In the genomic region with DNA sequence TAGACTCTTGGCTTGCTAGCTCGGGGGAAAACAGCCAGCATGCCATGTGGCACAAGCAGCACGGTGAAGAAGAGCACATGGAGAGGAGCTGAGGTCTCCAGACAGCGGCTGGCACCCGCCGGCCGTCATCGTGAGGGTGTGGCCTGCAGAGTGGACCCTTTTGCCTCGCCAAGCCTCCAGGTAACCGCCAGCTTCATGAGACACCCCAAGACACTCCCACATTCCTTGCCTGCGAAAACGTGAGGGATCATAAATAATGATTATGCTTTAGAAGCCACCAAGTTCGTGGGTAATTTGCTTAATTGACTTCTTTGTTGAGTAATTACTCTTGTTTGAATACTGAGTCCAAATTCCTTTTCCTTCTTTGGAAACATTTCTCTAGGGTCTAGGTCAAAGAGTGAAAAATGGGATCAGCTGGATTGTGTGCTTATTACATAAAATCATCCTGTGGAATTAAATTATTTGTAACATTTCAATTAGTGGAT, we compare ENCODE assay signal across 24 cellular contexts.
"Had no signal": no experiment of that assay in that cellular context is flagged by ENCODE, and none has a peak within 500 bp of the region (broad histone marks: within the 10 kb centered on the region; RNA-seq: fewer than 3 reads in every experiment).

No MANE protein-coding gene starts in this region.

- H3K36me3 ChIP-seq: cardiac muscle cell, left ventricle myocardium inferior, right atrium auricular region, suprapubic skin, tibial nerve had no signal

- ATAC-seq: activated T-cell treated with anti-CD3 and anti-CD28 coated beads, Interleukin-2, amount 50 U/mL, for 72 hours; natural killer cell; psoas muscle; stimulated activated effector memory CD8-positive, alpha-beta T cell treated with anti-CD3 and anti-CD28 coated beads, Interleukin-12 subunit alpha, Interleukin-12 subunit beta, amount 100 ng/mL, for 72 hours; stimulated activated naive CD8-positive, alpha-beta T cell treated with anti-CD3 and anti-CD28 coated beads, Interleukin-15, amount 100 ng/mL, for 72 hours had no signal

- DNase-seq: activated CD4-positive, alpha-beta T cell treated with anti-CD3 and anti-CD28 coated beads for 4 hours; activated CD4-positive, alpha-beta T cell treated with anti-CD3 and anti-CD28 coated beads, Interleukin-2, amount 50 U/mL, for 48 hours; activated CD4-positive, CD25-positive, alpha-beta regulatory T cell; activated effector memory CD4-positive, alpha-beta T cell treated with Interleukin-2 at 50 U/mL for 16 hours; activated naive CD4-positive, alpha-beta T cell treated with anti-CD3 and anti-CD28 coated beads for 36 hours; activated naive CD8-positive, alpha-beta T cell treated with anti-CD3 and anti-CD28 coated beads, Interleukin-2, amount 10 ng/mL, durations not matched to agents 7 days and 5 days; activated T-cell treated with anti-CD3 and anti-CD28 coated beads, Interleukin-2, amount 50 U/mL, for 72 hours; amygdala; effector CD4-positive, alpha-beta T cell; erythroblast; kidney glomerular epithelial cell; left ventricle myocardium inferior; mammary epithelial cell; midbrain; natural killer cell; psoas muscle; stimulated activated CD4-positive, alpha-beta T cell treated with anti-CD3 and anti-CD28 coated beads, Interleukin-12 subunit alpha, Interleukin-12 subunit beta, amount 100 ng/mL, for 4 hours; stimulated activated CD4-positive, alpha-beta T cell treated with anti-CD3 and anti-CD28 coated beads, Interleukin-1b, Interleukin-23, amount 100 ng/mL, for 48 hours; stimulated activated naive CD8-positive, alpha-beta T cell treated with anti-CD3 and anti-CD28 coated beads, Interleukin-15, amount 100 ng/mL, for 72 hours had no signal

- H3K27ac ChIP-seq: cardiac muscle cell, left ventricle myocardium inferior, psoas muscle, right atrium auricular region, suprapubic skin, tibial nerve had no signal

- H3K27me3 ChIP-seq: cardiac muscle cell, right atrium auricular region, suprapubic skin, tibial nerve had no signal

- H3K4me3 ChIP-seq: cardiac muscle cell, left ventricle myocardium inferior, psoas muscle, right atrium auricular region, suprapubic skin, tibial nerve had no signal

- H3K9me3 ChIP-seq: left ventricle myocardium inferior, psoas muscle, right atrium auricular region, suprapubic skin, tibial nerve had no signal

- H3K4me1 ChIP-seq: psoas muscle had no signal
